23 cellular contexts compared by ENCODE assay signal in genomic region chr19:35529241-35530218, GRCh38. TPM values are rescaled to one million over a fixed set of nuclear protein-coding genes. Genes with fewer than 3 reads are reported as not detected.
A peak's percentile ranks its signal among the peaks of the same experiment; 100 is the strongest.
DNase-seq lines count a peak whose midpoint lies in the region; ATAC-seq and TF ChIP-seq lines count a peak whose summit lies in the region.
"Had no signal": no experiment of that assay in that cellular context is flagged by ENCODE, and none has a peak within 500 bp of the region (broad histone marks: within the 10 kb centered on the region; RNA-seq: fewer than 3 reads in every experiment).

No MANE protein-coding gene starts in this region.

- H3K9me3 ChIP-seq in esophagus squamous epithelium (no peaks in the 10 kb centered on the region), gastroesophageal sphincter (no peaks in the 10 kb centered on the region)
- no peaks in the 10 kb centered on the region for H3K9me3 ChIP-seq in effector memory CD4-positive, alpha-beta T cell (ENCODE audit: control insufficient read depth, low read length)
- H3K9me3 ChIP-seq: SJCRH30 had no signal

- H3K4me1 ChIP-seq in esophagus squamous epithelium = peaks cover 6 to 62% (median 10%) of the 10 kb centered on the region in 3 donors
- H3K4me1 ChIP-seq in gastroesophageal sphincter = peaks cover 0 to 8% (median 0%) of the 10 kb centered on the region in 3 donors
- H3K4me1 ChIP-seq in effector memory CD4-positive, alpha-beta T cell (ENCODE audit: control insufficient read depth, insufficient read depth, low read length, poor library complexity, severe bottlenecking) = peaks cover 9% of the 10 kb centered on the region
- H3K4me1 ChIP-seq: SJCRH30 had no signal

- peaks cover 0 to 100% (median 0%) of the 10 kb centered on the region in 4 donors for H3K27me3 ChIP-seq in esophagus squamous epithelium
- H3K27me3 ChIP-seq in gastroesophageal sphincter = peaks cover 100% of the 10 kb centered on the region
- H3K27me3 ChIP-seq in effector memory CD4-positive, alpha-beta T cell (replicated peaks; ENCODE audit: control insufficient read depth, insufficient read depth, low read length, poor library complexity, severe bottlenecking) = peaks cover 7% of the 10 kb centered on the region

- no peaks in the 10 kb centered on the region for H3K9me3 Mint-ChIP-seq in activated CD8-positive, alpha-beta T cell treated with anti-CD3 and anti-CD28 coated beads for 36 hours

- TF ChIP-seq EP300 in gastroesophageal sphincter (IDR thresholded peaks at IDR 0.05) = no peak

- no peak for TF ChIP-seq POLR2A in esophagus squamous epithelium (IDR thresholded peaks at IDR 0.05)
- TF ChIP-seq POLR2A in gastroesophageal sphincter (IDR thresholded peaks at IDR 0.05) = no peak

- peak overlapping the region in 3 of 4 donors; percentile 58 to 75 (median 64) for H3K27ac ChIP-seq in esophagus squamous epithelium
- no peak overlapping the region for H3K27ac ChIP-seq in gastroesophageal sphincter
- no peak overlapping the region for H3K27ac ChIP-seq in effector memory CD4-positive, alpha-beta T cell (ENCODE audit: insufficient read depth, low read length, poor library complexity, severe bottlenecking)
- H3K27ac ChIP-seq: 22Rv1, SJCRH30 had no signal

- H3K36me3 Mint-ChIP-seq in activated CD8-positive, alpha-beta T cell treated with anti-CD3 and anti-CD28 coated beads for 36 hours (ENCODE audit: low read depth) = no peaks in the 10 kb centered on the region

- ATAC-seq in activated CD8-positive, alpha-beta T cell treated with anti-CD3 and anti-CD28 coated beads for 36 hours = no peak
- no peak for ATAC-seq in gastroesophageal sphincter
- ATAC-seq: K562, Panc1 had no signal

- peaks cover 12% of the 10 kb centered on the region for H3K4me1 Mint-ChIP-seq in activated CD8-positive, alpha-beta T cell treated with anti-CD3 and anti-CD28 coated beads for 36 hours (ENCODE audit: low read depth)

- H3K4me3 ChIP-seq in esophagus squamous epithelium = no peak overlapping the region
- no peak overlapping the region for H3K4me3 ChIP-seq in gastroesophageal sphincter
- H3K4me3 ChIP-seq in effector memory CD4-positive, alpha-beta T cell (ENCODE audit: insufficient read depth, low read depth, low read length, poor library complexity, severe bottlenecking) = no peak overlapping the region
- H3K4me3 ChIP-seq: K562, SJCRH30 had no signal

- intact Hi-C loops in activated CD8-positive, alpha-beta T cell treated with anti-CD3 and anti-CD28 coated beads for 36 hours (cut with micrococcal nuclease) = no loop called here
- intact Hi-C loops in esophagus squamous epithelium (cut with DNase I) = no loop called here

- H3K36me3 ChIP-seq in esophagus squamous epithelium = no peaks in the 10 kb centered on the region
- H3K36me3 ChIP-seq in gastroesophageal sphincter = no peaks in the 10 kb centered on the region
- no peaks in the 10 kb centered on the region for H3K36me3 ChIP-seq in effector memory CD4-positive, alpha-beta T cell (ENCODE audit: control insufficient read depth, insufficient read depth, low read length)
- H3K36me3 ChIP-seq: SJCRH30 had no signal

- POLR2A ChIA-PET in activated CD8-positive, alpha-beta T cell treated with anti-CD3 and anti-CD28 coated beads for 36 hours (lab: Charles Lee) = interaction anchor here (0.6 kb wide), 2 partner anchors 36 to 96 kb away, joined by 3 to 4 read pairs; no protein-coding TSS in a partner anchor

- DNase-seq in NCI-H146 treated with DMSO at 0.1 percent for 48 hours (lab: John Stamatoyannopoulos, UW; ENCODE audit: unreplicated experiment) = peak; percentile 11
- DNase-seq in NCI-H146 (lab: John Stamatoyannopoulos, UW) = no peak
- no peak for DNase-seq in activated CD8-positive, alpha-beta T cell treated with anti-CD3 and anti-CD28 coated beads for 36 hours
- DNase-seq in esophagus squamous epithelium (lab: John Stamatoyannopoulos, UW) = no peak
- DNase-seq in activated CD8-positive, alpha-beta memory T cell treated with anti-CD3 and anti-CD28 coated beads, Interleukin-2, amount 50 U/mL, for 48 hours = no peak
- DNase-seq in germinal center (ENCODE audit: low spot score) = no peak
- DNase-seq in effector memory CD4-positive, alpha-beta T cell = no peak
- DNase-seq: ACHN, C1 segment of cervical spinal cord, DMS53, H7, MM.1S, NCI-H1048, NCI-H1417 treated with DMSO at 0.1 percent for 48 hours, NCI-H1930, NCI-H2227 treated with DMSO at 0.1 percent for 48 hours, NCI-H510A, NCI-H748 treated with DMSO at 0.1 percent for 48 hours, SJCRH30 had no signal

- CTCF ChIA-PET in activated CD8-positive, alpha-beta T cell treated with anti-CD3 and anti-CD28 coated beads for 36 hours (lab: Charles Lee) = interaction anchor here (1.1 kb wide), 1 partner anchor 34 kb away, joined by 8 read pairs; no protein-coding TSS in a partner anchor

- H3K27me3 Mint-ChIP-seq in activated CD8-positive, alpha-beta T cell treated with anti-CD3 and anti-CD28 coated beads for 36 hours = peaks cover 36% of the 10 kb centered on the region

- H3K27ac Mint-ChIP-seq in activated CD8-positive, alpha-beta T cell treated with anti-CD3 and anti-CD28 coated beads for 36 hours = peak overlapping the region; percentile 20

- H3K4me3 Mint-ChIP-seq in activated CD8-positive, alpha-beta T cell treated with anti-CD3 and anti-CD28 coated beads for 36 hours = no peak overlapping the region

- TF ChIP-seq CTCF in activated CD8-positive, alpha-beta T cell treated with anti-CD3 and anti-CD28 coated beads for 36 hours (IDR thresholded peaks at IDR 0.05) = no peak
- TF ChIP-seq CTCF in esophagus squamous epithelium (IDR thresholded peaks at IDR 0.05) (no peak), gastroesophageal sphincter (IDR thresholded peaks at IDR 0.05) (no peak)

- 27 to 29% methylated on average over 7 to 9 of the region's 19 CpGs for WGBS in esophagus squamous epithelium, 2 donors
- WGBS in gastroesophageal sphincter (ENCODE audit: low coverage in 1 of 2), 2 donors = 59 to 76% methylated on average over 4 to 11 of the region's 19 CpGs

RNA-seq across cellular contexts. Expression of gene SBSN, which starts 1.4 kb away (rescaled TPM):
- total RNA-seq in activated CD8-positive, alpha-beta T cell treated with anti-CD3 and anti-CD28 coated beads for 36 hours = not detected
- total RNA-seq in esophagus squamous epithelium (1,000 to 10,000 TPM in 1 of 4 donors, 100 to 1,000 TPM in 2, 10 to 100 TPM in 1; 58.2 to 1,096 (median 541) TPM), gastroesophageal sphincter (10 to 100 TPM in 1 of 4 donors, 1 to 10 TPM in 2, not detected in 1; 1.0 to 13.4 (median 1.2) TPM)
- total RNA-seq: H7, SJCRH30 had no signal

RNA-seq across cellular contexts. Expression of gene GAPDHS, which starts 3.7 kb away (rescaled TPM):
- not detected for total RNA-seq in activated CD8-positive, alpha-beta T cell treated with anti-CD3 and anti-CD28 coated beads for 36 hours
- total RNA-seq in esophagus squamous epithelium (not detected), gastroesophageal sphincter (not detected)
- total RNA-seq: K562, SJCRH30 had no signal

RNA-seq across cellular contexts. Expression of gene TMEM147, which starts 15.9 kb away (rescaled TPM):
- 10 to 100 TPM; 81.7 to 86.6 TPM for total RNA-seq in activated CD8-positive, alpha-beta T cell treated with anti-CD3 and anti-CD28 coated beads for 36 hours
- 100 to 1,000 TPM in 1 of 4 donors, 10 to 100 TPM in 3; 68.1 to 119 (median 89.6) TPM for total RNA-seq in esophagus squamous epithelium
- 10 to 100 TPM; 60.0 to 82.6 (median 64.1) TPM for total RNA-seq in gastroesophageal sphincter

RNA-seq across cellular contexts. Expression of gene DMKN, which starts 16.1 kb away (rescaled TPM):
- 1 to 10 TPM in 1 of 2 experiments, under 1 TPM in 1; 0.68 to 1.1 TPM for total RNA-seq in activated CD8-positive, alpha-beta T cell treated with anti-CD3 and anti-CD28 coated beads for 36 hours
- total RNA-seq in esophagus squamous epithelium (100 to 1,000 TPM in 3 of 4 donors, 10 to 100 TPM in 1; 81.6 to 449 (median 257) TPM), gastroesophageal sphincter (10 to 100 TPM in 2 of 4 donors, 1 to 10 TPM in 2; 5.6 to 20.0 (median 9.0) TPM)
- total RNA-seq: SJCRH30 had no signal

RNA-seq across cellular contexts. Expression of gene ATP4A, which starts 33.9 kb away (rescaled TPM):
- not detected for total RNA-seq in activated CD8-positive, alpha-beta T cell treated with anti-CD3 and anti-CD28 coated beads for 36 hours
- total RNA-seq in esophagus squamous epithelium (under 1 TPM in 1 of 4 donors, not detected in 3; 0.18 TPM), gastroesophageal sphincter (not detected)
- total RNA-seq: K562 had no signal

Comparison
In these comparisons a context has a peak if more than half of its experiments do, and no peak if none do; other contexts are left out.
1. H3K27ac ChIP-seq: peak in esophagus squamous epithelium (3 of 4); none in gastroesophageal sphincter (0 of 4) and effector memory CD4-positive, alpha-beta T cell (single experiment).
2. RNA of gene SBSN, which starts 1.4 kb away (total RNA-seq): 58.2 to 1,096 TPM in esophagus squamous epithelium; 1.0 to 13.4 TPM in gastroesophageal sphincter and not detected in activated CD8-positive, alpha-beta T cell treated with anti-CD3 and anti-CD28 coated beads for 36 hours; every median in the first group is over 4 times any median in the second.